9 cellular contexts compared by ENCODE assay signal in the genomic region with DNA sequence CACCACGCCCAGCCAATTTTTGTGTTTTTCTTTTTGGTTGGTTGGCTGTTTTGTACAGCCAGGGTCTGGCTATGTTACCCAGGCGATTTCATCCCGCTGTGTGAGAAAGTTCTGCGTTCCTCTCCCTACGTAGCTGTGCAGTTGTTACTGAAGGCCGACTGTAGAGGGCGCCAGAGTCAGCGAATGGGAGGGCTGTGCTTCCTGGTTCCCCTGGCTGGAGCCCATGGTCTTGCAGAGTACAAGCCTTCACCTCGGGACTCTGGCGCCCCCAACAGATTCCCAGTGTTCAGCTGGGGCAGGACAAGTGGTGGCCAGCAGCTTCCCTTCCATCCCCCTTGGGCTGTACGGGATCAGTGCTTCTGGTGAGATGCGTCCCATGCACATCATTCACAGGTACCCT. TPM values are rescaled to one million over a fixed set of nuclear protein-coding genes. Genes with fewer than 3 reads are reported as not detected.
A peak's percentile ranks its signal among the peaks of the same experiment; 100 is the strongest.
DNase-seq lines count a peak whose midpoint lies in the region; ATAC-seq, FAIRE-seq and TF ChIP-seq lines count a peak whose summit lies in the region.
"Had no signal": no experiment of that assay in that cellular context is flagged by ENCODE, and none has a peak within 500 bp of the region (broad histone marks: within the 10 kb centered on the region; RNA-seq: fewer than 3 reads in every experiment).

No MANE protein-coding gene starts in this region.

- H3K4me1 ChIP-seq in upper lobe of right lung: no peaks in the 10 kb centered on the region
- H3K4me1 ChIP-seq: pancreas had no signal

- H3K27ac ChIP-seq in AG04450 (ENCODE audit: low read depth, low read length): no peak overlapping the region
- H3K27ac ChIP-seq in upper lobe of right lung: no peak overlapping the region
- no peak overlapping the region for H3K27ac ChIP-seq in coronary artery
- H3K27ac ChIP-seq: pancreas had no signal

- H3K9me3 ChIP-seq in AG04450 (ENCODE audit: control insufficient read depth, insufficient read depth, low read length): no peaks in the 10 kb centered on the region
- no peaks in the 10 kb centered on the region for H3K9me3 ChIP-seq in upper lobe of right lung
- H3K9me3 ChIP-seq: pancreas had no signal

- H3K27me3 ChIP-seq in AG04450 (ENCODE audit: control insufficient read depth, insufficient read depth, low read length) (no peaks in the 10 kb centered on the region), upper lobe of right lung (no peaks in the 10 kb centered on the region)

- FAIRE-seq in GM18507 (lab: Jason Lieb, UNC): peak; percentile 81

- DNase-seq in AG04450 (ENCODE audit: low read depth, low spot score) (no peak), GM18507 (ENCODE audit: extremely low spot score, insufficient read length, low read depth) (peak; percentile 0), NCI-H82 treated with DMSO at 0.1 percent for 48 hours (lab: John Stamatoyannopoulos, UW; ENCODE audit: unreplicated experiment) (peak; percentile 0), ecto neural progenitor cell (ENCODE audit: low spot score) (peak; percentile 55), upper lobe of right lung (no peak), coronary artery (ENCODE audit: low spot score) (no peak), NCI-H345 (lab: John Stamatoyannopoulos, UW) (no peak)

- intact Hi-C loops in upper lobe of right lung (cut with DNase I): no loop called here

- TF ChIP-seq CTCF in AG04450 (IDR thresholded peaks at IDR 0.05; ENCODE audit: low read depth, low read length) (0 out of 2 replicates have a peak, but pooled peaks have one; percentile 15), upper lobe of right lung (IDR thresholded peaks at IDR 0.05) (peak; percentile 29), coronary artery (IDR thresholded peaks at IDR 0.05) (no peak)

- CTCF ChIA-PET in AG04450 (lab: Charles Lee): interaction anchor here (0.6 kb wide), 1 partner anchor 1240 kb away, joined by 3 read pairs; no protein-coding TSS in a partner anchor

- POLR2A ChIA-PET in AG04450 (lab: Yijun Ruan, JAX): no interaction called here

- H3K4me3 ChIP-seq in AG04450 (ENCODE audit: low read depth, low read length) (no peak overlapping the region), upper lobe of right lung (no peak overlapping the region), coronary artery (no peak overlapping the region)
- H3K4me3 ChIP-seq: pancreas had no signal

- H3K36me3 ChIP-seq in upper lobe of right lung: no peaks in the 10 kb centered on the region
- H3K36me3 ChIP-seq: pancreas had no signal

- ATAC-seq in upper lobe of right lung: peak; percentile 44
- ATAC-seq in HG03097 (IDR thresholded peaks at IDR 0.05; ENCODE audit: low FRiP score, unreplicated experiment): no peak
- ATAC-seq: pancreas had no signal

RNA-seq across cellular contexts. Expression of gene CT45A1, which starts 5.6 kb away (rescaled TPM):
- not detected in 2 replicates for polyA plus RNA-seq in AG04450 (2011; rRNA removed)
- not detected in 2 replicates for polyA minus RNA-seq in AG04450 (2011; rRNA and poly(A)+ RNA removed)
- total RNA-seq in upper lobe of right lung: not detected
- total RNA-seq: pancreas had no signal
- polyA plus RNA-seq: pancreas had no signal

Comparison
In these comparisons a context has a peak if more than half of its experiments do, and no peak if none do; other contexts are left out.
1. DNase-seq: peak in GM18507 (single experiment), NCI-H82 treated with DMSO at 0.1 percent for 48 hours (single experiment) and ecto neural progenitor cell (single experiment); none in AG04450 (single experiment), upper lobe of right lung (single experiment), coronary artery (single experiment) and NCI-H345 (single experiment).